In genomic region chr1:218692808-218693207, GRCh38 we compare ENCODE assay signal across 24 cellular contexts.
"Had no signal": no experiment of that assay in that cellular context is flagged by ENCODE, and none has a peak within 500 bp of the region (broad histone marks: within the 10 kb centered on the region; RNA-seq: fewer than 3 reads in every experiment).

No MANE protein-coding gene starts in this region.

- H3K4me3 Mint-ChIP-seq: activated naive CD4-positive, alpha-beta T cell treated with anti-CD3 and anti-CD28 coated beads, Interleukin-2, amount 10 ng/mL, durations not matched to agents 7 days and 5 days; activated naive CD8-positive, alpha-beta T cell treated with anti-CD3 and anti-CD28 coated beads, Interleukin-2, amount 50 U/mL, for 24 hours; naive B cell; stimulated activated memory B cell treated with anti-CD40 and anti-IgM and Interleukin-4, amounts not matched to agents 10 μg/mL and 1 μg/mL and 100 μg/mL, for 72 hours; type B pancreatic cell had no signal

- H3K9me3 ChIP-seq: esophagus muscularis mucosa, gastroesophageal sphincter, heart left ventricle, mucosa of descending colon, spleen, testis had no signal

- H3K9me3 Mint-ChIP-seq: activated naive CD4-positive, alpha-beta T cell treated with anti-CD3 and anti-CD28 coated beads, Interleukin-2, amount 10 ng/mL, durations not matched to agents 7 days and 5 days; activated naive CD8-positive, alpha-beta T cell treated with anti-CD3 and anti-CD28 coated beads, Interleukin-2, amount 50 U/mL, for 24 hours; stimulated activated memory B cell treated with anti-CD40 and anti-IgM and Interleukin-4, amounts not matched to agents 10 μg/mL and 1 μg/mL and 100 μg/mL, for 72 hours had no signal

- H3K27ac ChIP-seq: brain microvascular endothelial cell, esophagus muscularis mucosa, gastroesophageal sphincter, heart left ventricle, left ventricle myocardium inferior, spleen, testis, VCaP had no signal

- H3K27ac Mint-ChIP-seq: activated naive CD4-positive, alpha-beta T cell treated with anti-CD3 and anti-CD28 coated beads, Interleukin-2, amount 10 ng/mL, durations not matched to agents 7 days and 5 days; activated naive CD8-positive, alpha-beta T cell treated with anti-CD3 and anti-CD28 coated beads, Interleukin-2, amount 50 U/mL, for 24 hours; naive B cell; stimulated activated memory B cell treated with anti-CD40 and anti-IgM and Interleukin-4, amounts not matched to agents 10 μg/mL and 1 μg/mL and 100 μg/mL, for 72 hours; type B pancreatic cell had no signal

- H3K4me3 ChIP-seq: esophagus muscularis mucosa, gastroesophageal sphincter, heart left ventricle, left ventricle myocardium inferior, mucosa of descending colon, spleen, testis had no signal

- H3K4me1 Mint-ChIP-seq: activated naive CD4-positive, alpha-beta T cell treated with anti-CD3 and anti-CD28 coated beads, Interleukin-2, amount 10 ng/mL, durations not matched to agents 7 days and 5 days; activated naive CD8-positive, alpha-beta T cell treated with anti-CD3 and anti-CD28 coated beads, Interleukin-2, amount 50 U/mL, for 24 hours; naive B cell; stimulated activated memory B cell treated with anti-CD40 and anti-IgM and Interleukin-4, amounts not matched to agents 10 μg/mL and 1 μg/mL and 100 μg/mL, for 72 hours had no signal

- ATAC-seq: activated naive CD8-positive, alpha-beta T cell treated with anti-CD3 and anti-CD28 coated beads, Interleukin-2, amount 50 U/mL, for 24 hours; gastroesophageal sphincter; heart left ventricle; mucosa of descending colon; stimulated activated memory B cell treated with anti-CD40 and anti-IgM and Interleukin-4, amounts not matched to agents 10 μg/mL and 1 μg/mL and 100 μg/mL, for 72 hours had no signal

- H3K4me1 ChIP-seq: gastroesophageal sphincter, heart left ventricle, left ventricle myocardium inferior, spleen, testis had no signal

- H3K27me3 ChIP-seq: brain microvascular endothelial cell, esophagus muscularis mucosa, gastroesophageal sphincter, heart left ventricle, spleen, testis had no signal

- H3K36me3 Mint-ChIP-seq: activated naive CD4-positive, alpha-beta T cell treated with anti-CD3 and anti-CD28 coated beads, Interleukin-2, amount 10 ng/mL, durations not matched to agents 7 days and 5 days; naive B cell; stimulated activated memory B cell treated with anti-CD40 and anti-IgM and Interleukin-4, amounts not matched to agents 10 μg/mL and 1 μg/mL and 100 μg/mL, for 72 hours; type B pancreatic cell had no signal

- H3K36me3 ChIP-seq: brain microvascular endothelial cell, esophagus muscularis mucosa, gastroesophageal sphincter, heart left ventricle, left ventricle myocardium inferior, spleen had no signal

- H3K27me3 Mint-ChIP-seq: activated naive CD4-positive, alpha-beta T cell treated with anti-CD3 and anti-CD28 coated beads, Interleukin-2, amount 10 ng/mL, durations not matched to agents 7 days and 5 days; activated naive CD8-positive, alpha-beta T cell treated with anti-CD3 and anti-CD28 coated beads, Interleukin-2, amount 50 U/mL, for 24 hours; stimulated activated memory B cell treated with anti-CD40 and anti-IgM and Interleukin-4, amounts not matched to agents 10 μg/mL and 1 μg/mL and 100 μg/mL, for 72 hours had no signal

- DNase-seq: activated CD4-positive, alpha-beta T cell treated with anti-CD3 and anti-CD28 coated beads, Interleukin-2, amount 50 U/mL, for 1 hour; activated CD4-positive, CD25-positive, alpha-beta regulatory T cell treated with anti-CD3 and anti-CD28 coated beads, Interleukin-2, amount 50 U/mL, for 72 hours; activated CD8-positive, alpha-beta memory T cell treated with anti-CD3 and anti-CD28 coated beads for 24 hours; activated CD8-positive, alpha-beta memory T cell treated with anti-CD3 and anti-CD28 coated beads, Interleukin-2, amount 50 U/mL, for 48 hours; activated effector memory CD4-positive, alpha-beta T cell treated with Interleukin-2 at 50 U/mL for 16 hours; activated naive CD4-positive, alpha-beta T cell treated with anti-CD3 and anti-CD28 coated beads, Interleukin-2, amount 10 ng/mL, durations not matched to agents 7 days and 5 days; activated naive CD8-positive, alpha-beta T cell treated with anti-CD3 and anti-CD28 coated beads, Interleukin-2, amount 50 U/mL, for 24 hours; activated T-cell treated with anti-CD3 and anti-CD28 coated beads, Interleukin-2, amount 50 U/mL, for 48 hours; aorta; brain microvascular endothelial cell; effector CD4-positive, alpha-beta T cell; heart left ventricle; kidney glomerular epithelial cell; left ventricle myocardium inferior; mucosa of descending colon; naive B cell; spleen; stimulated activated CD4-positive, alpha-beta T cell treated with anti-CD3 and anti-CD28 coated beads, Interleukin-4, amount 100 ng/mL, for 4 hours; testis had no signal
